In genomic region chr17:35117984-35118383, GRCh38 we compare ENCODE assay signal across 8 cellular contexts. TPM values are rescaled to one million over a fixed set of nuclear protein-coding genes. Genes with fewer than 3 reads are reported as not detected.
A peak's percentile ranks its signal among the peaks of the same experiment; 100 is the strongest.
DNase-seq lines count a peak whose midpoint lies in the region; ATAC-seq, FAIRE-seq and TF ChIP-seq lines count a peak whose summit lies in the region.

No MANE protein-coding gene starts in this region.

- H3K36me3 Mint-ChIP-seq in type B pancreatic cell: peaks cover 7% of the 10 kb centered on the region

- peaks cover 16% of the 10 kb centered on the region for H3K27me3 Mint-ChIP-seq in type B pancreatic cell

- TF ChIP-seq POLR2A in erythroblast (IDR thresholded peaks at IDR 0.05; ENCODE audit: low read length): no peak

- FAIRE-seq in RCC 7860 (lab: Jason Lieb, UNC): no peak

- peak; percentile 31 for DNase-seq in stimulated activated CD4-positive, alpha-beta T cell treated with anti-CD3 and anti-CD28 coated beads, Interleukin-15, amount 100 ng/mL, for 24 hours
- DNase-seq in stimulated activated CD4-positive, alpha-beta T cell treated with anti-CD3 and anti-CD28 coated beads, Interleukin-12 subunit alpha, Interleukin-12 subunit beta, amount 100 ng/mL, for 4 hours: no peak
- DNase-seq in RCC 7860 (ENCODE audit: low spot score): peak; percentile 27
- peak; percentile 30 to 34 for DNase-seq in erythroblast (lab: John Stamatoyannopoulos, UW)
- no peak for DNase-seq in type B pancreatic cell (ENCODE audit: extremely low spot score, unreplicated experiment)
- no peak for DNase-seq in NK-92 (lab: John Stamatoyannopoulos, UW; ENCODE audit: unreplicated experiment)
- DNase-seq in cerebellar cortex (ENCODE audit: low spot score): no peak

- TF ChIP-seq CTCF in type B pancreatic cell (conservative IDR thresholded peaks at IDR 0.05): no peak

- peaks cover 21% of the 10 kb centered on the region for H3K4me1 Mint-ChIP-seq in type B pancreatic cell (ENCODE audit: unreplicated experiment)

- no peak for ATAC-seq in HG03432 (IDR thresholded peaks at IDR 0.05; ENCODE audit: unreplicated experiment)

- H3K9me3 Mint-ChIP-seq in type B pancreatic cell: no peaks in the 10 kb centered on the region

- H3K27ac Mint-ChIP-seq in type B pancreatic cell: no peak overlapping the region

- peak overlapping the region; percentile 66 for H3K4me3 Mint-ChIP-seq in type B pancreatic cell

RNA-seq across cellular contexts. Expression of gene RAD51D, which starts 1.7 kb away (rescaled TPM):
- total RNA-seq in type B pancreatic cell (ENCODE audit: low replicate concordance): 8.3 and 12.4 TPM in 2 replicates

RNA-seq across cellular contexts. Expression of gene FNDC8, which starts 3.4 kb away (rescaled TPM):
- not detected in 2 replicates for total RNA-seq in type B pancreatic cell (ENCODE audit: low replicate concordance)

RNA-seq across cellular contexts. Expression of gene NLE1, which starts 24.1 kb away (rescaled TPM):
- total RNA-seq in type B pancreatic cell (ENCODE audit: low replicate concordance): 18.8 and 24.9 TPM in 2 replicates

RNA-seq across cellular contexts. Expression of gene UNC45B, which starts 29.6 kb away (rescaled TPM):
- total RNA-seq in type B pancreatic cell (ENCODE audit: low replicate concordance): 0.56 TPM in 1 of 2 replicates, not detected in the other

RNA-seq across cellular contexts. Expression of gene RFFL, which starts 54.5 kb away (rescaled TPM):
- 19.9 and 38.7 TPM in 2 replicates for total RNA-seq in type B pancreatic cell (ENCODE audit: low replicate concordance)

Comparison
In these comparisons a context has a peak if more than half of its experiments do, and no peak if none do; other contexts are left out.
1. DNase-seq: peak in stimulated activated CD4-positive, alpha-beta T cell treated with anti-CD3 and anti-CD28 coated beads, Interleukin-15, amount 100 ng/mL, for 24 hours (single experiment), RCC 7860 (single experiment) and erythroblast (2 of 2); none in stimulated activated CD4-positive, alpha-beta T cell treated with anti-CD3 and anti-CD28 coated beads, Interleukin-12 subunit alpha, Interleukin-12 subunit beta, amount 100 ng/mL, for 4 hours (single experiment), type B pancreatic cell (single experiment), NK-92 (single experiment) and cerebellar cortex (single experiment).